Comparison of ENCODE assay signal across 28 cellular contexts in genomic region chr6:157481189-157481864, GRCh38.
"Had no signal": no experiment of that assay in that cellular context is flagged by ENCODE, and none has a peak within 500 bp of the region (broad histone marks: within the 10 kb centered on the region; RNA-seq: fewer than 3 reads in every experiment).

No MANE protein-coding gene starts in this region.

- H3K4me3 Mint-ChIP-seq: dendritic cell treated with granulocyte-macrophage colony-stimulating factor and Interleukin-4, amounts not matched to agents 40 ng/mL and 50 ng/mL, for 4 days; endodermal cell; naive thymus-derived CD4-positive, alpha-beta T cell; type B pancreatic cell had no signal

- ATAC-seq: esophagus mucosa; foreskin keratinocyte; heart left ventricle; left lobe of liver; naive thymus-derived CD4-positive, alpha-beta T cell; right lobe of liver; stimulated activated naive CD8-positive, alpha-beta T cell treated with anti-CD3 and anti-CD28 coated beads, Interleukin-15, Interleukin-2, amounts not matched to agents 100 U/mL and 50 U/mL, for 24 hours had no signal

- H3K27me3 ChIP-seq: colonic mucosa, foreskin keratinocyte, gastroesophageal sphincter, heart left ventricle, hepatocyte, neutrophil, right lobe of liver, testis, tibial artery had no signal

- DNase-seq: colonic mucosa; effector CD8-positive, alpha-beta T cell; endodermal cell; foreskin keratinocyte; heart left ventricle; kidney; mesenchymal stem cell; midbrain; naive thymus-derived CD4-positive, alpha-beta T cell; right lobe of liver; stimulated activated CD4-positive, alpha-beta T cell treated with anti-CD3 and anti-CD28 coated beads, Interleukin-15, amount 100 ng/mL, for 24 hours; stimulated activated CD4-positive, alpha-beta T cell treated with anti-CD3 and anti-CD28 coated beads, Interleukin-4, amount 100 ng/mL, for 1 hour; stimulated activated CD8-positive, alpha-beta memory T cell treated with anti-CD3 and anti-CD28 coated beads, Interleukin-4, amount 100 ng/mL, for 48 hours; stimulated activated naive CD8-positive, alpha-beta T cell treated with anti-CD3 and anti-CD28 coated beads, Interleukin-15, Interleukin-2, amounts not matched to agents 100 U/mL and 50 U/mL, for 24 hours; substantia nigra; testis; tibial artery had no signal

- H2AFZ ChIP-seq: hepatocyte, parathyroid adenoma had no signal

- H3K4me3 ChIP-seq: colonic mucosa, gastroesophageal sphincter, heart left ventricle, hepatocyte, lung, right lobe of liver, testis, tibial artery had no signal

- H3K4me1 ChIP-seq: colonic mucosa, foreskin keratinocyte, gastroesophageal sphincter, testis, tibial artery had no signal

- H3K27me3 Mint-ChIP-seq: dendritic cell treated with granulocyte-macrophage colony-stimulating factor and Interleukin-4, amounts not matched to agents 40 ng/mL and 50 ng/mL, for 4 days; type B pancreatic cell had no signal

- H3K79me2 ChIP-seq: hepatocyte had no signal

- H3K9ac ChIP-seq: parathyroid adenoma had no signal

- H3K36me3 Mint-ChIP-seq: type B pancreatic cell had no signal

- FAIRE-seq: kidney, small intestine had no signal

- H3K27ac ChIP-seq: colonic mucosa, epithelial cell of prostate, foreskin keratinocyte, gastroesophageal sphincter, heart left ventricle, hepatocyte, neutrophil, parathyroid adenoma, right lobe of liver, testis, tibial artery had no signal

- H3K4me2 ChIP-seq: hepatocyte had no signal

- H3K36me3 ChIP-seq: colonic mucosa, gastroesophageal sphincter, heart left ventricle, neutrophil, right lobe of liver, tibial artery had no signal

- H3K4me1 Mint-ChIP-seq: endodermal cell had no signal

- H3K9me3 ChIP-seq: colonic mucosa, gastroesophageal sphincter, heart left ventricle, neutrophil, right lobe of liver, testis, tibial artery had no signal

- H3K9me3 Mint-ChIP-seq: dendritic cell treated with granulocyte-macrophage colony-stimulating factor and Interleukin-4, amounts not matched to agents 40 ng/mL and 50 ng/mL, for 4 days; type B pancreatic cell had no signal
